In the genomic region with DNA sequence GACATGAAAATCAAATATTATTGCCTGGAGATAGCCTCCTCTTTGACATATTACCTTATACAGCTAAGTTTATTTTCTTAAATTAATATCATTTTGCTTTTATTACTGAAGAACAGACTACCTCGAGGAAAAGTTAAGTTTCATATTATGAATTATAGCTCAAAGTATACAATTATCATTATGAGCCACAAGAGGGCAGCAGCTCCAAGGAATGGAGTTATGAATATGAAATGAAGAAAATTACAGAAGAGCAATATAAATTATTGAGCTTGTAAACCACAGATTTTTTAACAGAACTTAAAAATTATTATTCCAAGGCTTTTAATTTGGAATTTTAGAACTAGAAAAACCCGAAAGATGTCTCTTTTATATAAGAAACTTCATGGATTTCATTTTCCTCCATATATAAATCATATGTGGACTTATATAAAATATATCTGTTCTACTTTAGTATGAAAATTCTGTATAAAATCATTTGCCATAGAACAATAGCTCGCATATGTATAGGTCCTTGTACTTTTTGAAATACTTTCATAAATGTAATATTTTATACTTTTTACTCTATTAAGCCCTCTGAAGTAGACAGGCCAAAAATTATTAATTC, we compare ENCODE assay signal across 8 cellular contexts. TPM values are rescaled to one million over a fixed set of nuclear protein-coding genes. Genes with fewer than 3 reads are reported as not detected.
DNase-seq lines count a peak whose midpoint lies in the region; ATAC-seq, FAIRE-seq and TF ChIP-seq lines count a peak whose summit lies in the region.
"Had no signal": no experiment of that assay in that cellular context is flagged by ENCODE, and none has a peak within 500 bp of the region (broad histone marks: within the 10 kb centered on the region; RNA-seq: fewer than 3 reads in every experiment).

No MANE protein-coding gene starts in this region.

- peak; percentile 67; the same call in 2 of the 3 replicates for ATAC-seq in DND-41 (ENCODE audit: insufficient read depth, low read depth)
- ATAC-seq in naive thymus-derived CD8-positive, alpha-beta T cell: peak; percentile 35 to 42

- H4K20me1 ChIP-seq in DND-41 (ENCODE audit: insufficient read depth, low read length) (no peaks in the 10 kb centered on the region), KMS-11 (ENCODE audit: insufficient read depth) (no peaks in the 10 kb centered on the region)

- peak; percentile 52 for FAIRE-seq in GM19239 (lab: Jason Lieb, UNC)
- no peak for FAIRE-seq in urothelium cell line (lab: Jason Lieb, UNC)

- H2AFZ ChIP-seq in DND-41 (ENCODE audit: low read depth, low read length) (no peak overlapping the region), KMS-11 (ENCODE audit: low read depth) (no peak overlapping the region)

- no peaks in the 10 kb centered on the region for H3K36me3 Mint-ChIP-seq in naive thymus-derived CD8-positive, alpha-beta T cell
- H3K36me3 Mint-ChIP-seq: activated naive CD8-positive, alpha-beta T cell treated with anti-CD3 and anti-CD28 coated beads, Interleukin-2, amount 10 ng/mL, durations not matched to agents 7 days and 5 days had no signal

- H3K9ac ChIP-seq in DND-41 (ENCODE audit: low read depth, low read length): no peak overlapping the region
- no peak overlapping the region for H3K9ac ChIP-seq in KMS-11

- H3K4me2 ChIP-seq in DND-41 (ENCODE audit: insufficient read depth, low read length) (no peak overlapping the region), KMS-11 (peak overlapping the region; percentile 8; the same call in 1 of the 2 replicates)

- H3K27me3 Mint-ChIP-seq in naive thymus-derived CD8-positive, alpha-beta T cell: peaks cover 11 to 33% (median 20%) of the 10 kb centered on the region in 5 donors

- no peaks in the 10 kb centered on the region for H3K36me3 ChIP-seq in DND-41 (ENCODE audit: insufficient read depth, low read length)
- H3K36me3 ChIP-seq in KMS-11 (ENCODE audit: insufficient read depth): no peaks in the 10 kb centered on the region

- TF ChIP-seq CTCF in DND-41 (IDR thresholded peaks at IDR 0.05; ENCODE audit: borderline replicate concordance, extremely low read depth, low read length, poor library complexity, severe bottlenecking) (peak; percentile 74), KMS-11 (conservative IDR thresholded peaks at IDR 0.05; ENCODE audit: low read depth, low read length) (peak; percentile 94), dorsolateral prefrontal cortex (IDR thresholded peaks at IDR 0.05 in 54 of 56, conservative IDR thresholded peaks at IDR 0.05 in 2 of 56; ENCODE audit: low read depth in 1 of 56, partially characterized antibody in 56 of 56) (peak; percentile 54 to 86 (median 75))

- no peak overlapping the region for H3K4me3 Mint-ChIP-seq in naive thymus-derived CD8-positive, alpha-beta T cell
- H3K4me3 Mint-ChIP-seq: activated naive CD8-positive, alpha-beta T cell treated with anti-CD3 and anti-CD28 coated beads, Interleukin-2, amount 10 ng/mL, durations not matched to agents 7 days and 5 days had no signal

- POLR2A ChIA-PET in naive thymus-derived CD8-positive, alpha-beta T cell (lab: Charles Lee): no interaction called here

- H3K4me3 ChIP-seq in DND-41 (ENCODE audit: low read depth in 1 of 2, low read length in 2 of 2) (no peak overlapping the region), KMS-11 (IDR thresholded peaks at IDR 0.05; ENCODE audit: insufficient read depth, low read depth, low read length) (no peak overlapping the region), dorsolateral prefrontal cortex (peak overlapping the region in 1 of 59 donors; percentile 5)

- DNase-seq in DND-41: peak; percentile 13
- DNase-seq in GM19239 (ENCODE audit: insufficient read length, low spot score): peak; percentile 1
- DNase-seq in SK-MEL-5 (ENCODE audit: low read depth, low spot score): peak; percentile 74
- peak in 2 of 10 donors; percentile 5 to 30 for DNase-seq in dorsolateral prefrontal cortex
- DNase-seq in naive thymus-derived CD8-positive, alpha-beta T cell: peak in 8 of 10 donors; percentile 10 to 63 (median 34)
- DNase-seq in urothelium cell line (ENCODE audit: low spot score): no peak
- DNase-seq: activated naive CD8-positive, alpha-beta T cell treated with anti-CD3 and anti-CD28 coated beads, Interleukin-2, amount 10 ng/mL, durations not matched to agents 7 days and 5 days had no signal

- H3K27ac Mint-ChIP-seq in naive thymus-derived CD8-positive, alpha-beta T cell: no peak overlapping the region
- H3K27ac Mint-ChIP-seq: activated naive CD8-positive, alpha-beta T cell treated with anti-CD3 and anti-CD28 coated beads, Interleukin-2, amount 10 ng/mL, durations not matched to agents 7 days and 5 days had no signal

- H3K79me2 ChIP-seq in DND-41 (ENCODE audit: insufficient read depth, low read length) (no peaks in the 10 kb centered on the region), KMS-11 (ENCODE audit: insufficient read depth, low read depth) (no peaks in the 10 kb centered on the region)

- in situ Hi-C loops in SK-MEL-5 (cut with HindIII; ENCODE audit: low pct_unique_long_range_greater_than_20kb, low sequenced_read_pairs): no loop called here

- H3K4me1 Mint-ChIP-seq in naive thymus-derived CD8-positive, alpha-beta T cell: no peaks in the 10 kb centered on the region

- H3K4me1 ChIP-seq in DND-41 (ENCODE audit: insufficient read depth, low read length) (no peaks in the 10 kb centered on the region), KMS-11 (ENCODE audit: low read depth, poor library complexity, severe bottlenecking) (no peaks in the 10 kb centered on the region)

- no peaks in the 10 kb centered on the region for H3K27me3 ChIP-seq in DND-41 (ENCODE audit: insufficient read depth, low read length, poor library complexity)
- H3K27me3 ChIP-seq in KMS-11 (ENCODE audit: insufficient read depth, low read depth): no peaks in the 10 kb centered on the region
- no peaks in the 10 kb centered on the region for H3K27me3 ChIP-seq in dorsolateral prefrontal cortex

- H3K27ac ChIP-seq in DND-41 (ENCODE audit: low read length) (no peak overlapping the region), KMS-11 (no peak overlapping the region), dorsolateral prefrontal cortex (no peak overlapping the region)

- intact Hi-C loops in dorsolateral prefrontal cortex (cut with DNase I): loop anchor here in 1 of 2 donors (5.0 kb wide), 1 partner anchor 43 kb away; no protein-coding TSS in a partner anchor

- H3K9me3 ChIP-seq in DND-41 (ENCODE audit: insufficient read depth, low read length, severe bottlenecking): no peaks in the 10 kb centered on the region

- peaks cover 0 to 3% (median 0%) of the 10 kb centered on the region in 9 donors for H3K9me3 Mint-ChIP-seq in naive thymus-derived CD8-positive, alpha-beta T cell
- H3K9me3 Mint-ChIP-seq: activated naive CD8-positive, alpha-beta T cell treated with anti-CD3 and anti-CD28 coated beads, Interleukin-2, amount 10 ng/mL, durations not matched to agents 7 days and 5 days had no signal

RNA-seq across cellular contexts. Expression of a gene that starts 40.1 kb away (rescaled TPM):
- total RNA-seq in SK-MEL-5 (2014; rRNA removed; shearing (Covaris generic)): 0.18 TPM in 1 of 2 replicates, not detected in the other
- polyA plus RNA-seq in SK-MEL-5 (2015; cell fraction: cytosol; rRNA removed): 0.06 and 0.31 TPM in 2 replicates
- polyA plus RNA-seq in SK-MEL-5 (2015; cell fraction: nucleus; rRNA removed): 4.5 TPM in 1 of 2 replicates, not detected in the other
- total RNA-seq in dorsolateral prefrontal cortex: 1 to 10 TPM; 2.3 to 9.4 (median 5.3) TPM
- total RNA-seq in naive thymus-derived CD8-positive, alpha-beta T cell: under 1 TPM in 1 of 2 experiments, not detected in 1; 0.16 TPM
- under 1 TPM in 1 of 3 donors, not detected in 2; 0.08 TPM for polyA plus RNA-seq in naive thymus-derived CD8-positive, alpha-beta T cell
- total RNA-seq: activated naive CD8-positive, alpha-beta T cell treated with anti-CD3 and anti-CD28 coated beads, Interleukin-2, amount 10 ng/mL, durations not matched to agents 7 days and 5 days had no signal
